ENCODE assay signal across 1 cellular context in the genomic region with DNA sequence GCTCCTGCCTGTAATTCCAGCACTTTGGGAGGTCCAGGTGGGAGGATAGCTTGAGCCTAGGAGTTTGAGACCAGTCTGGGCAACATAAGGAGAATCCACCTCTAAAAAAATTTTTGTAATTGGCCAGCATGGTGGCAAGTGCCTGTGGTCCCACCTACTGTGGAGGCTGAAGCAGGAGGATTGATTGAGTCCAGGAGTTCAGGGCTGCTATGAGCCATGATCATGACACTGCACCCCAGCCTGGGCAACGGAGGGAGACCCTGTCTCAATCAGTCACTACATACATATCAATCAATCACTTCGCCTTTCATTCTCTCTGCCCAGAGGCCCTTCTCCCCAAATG.
TF ChIP-seq lines count a peak whose summit lies in the region.

No MANE protein-coding gene starts in this region.

TF ChIP-seq in H1, 55 proteins besides CTCF, POLR2A, EP300 and RAD21:
- TF ChIP-seq GTF2F1 (IDR thresholded peaks at IDR 0.05; ENCODE audit: borderline replicate concordance, low read depth, low read length) = no peak
- TF ChIP-seq SP2 (IDR thresholded peaks at IDR 0.05; ENCODE audit: low read length) = no peak
